Comparison of ENCODE assay signal across 12 cellular contexts in genomic region chr9:84755375-84755774, GRCh38.
"Had no signal": no experiment of that assay in that cellular context is flagged by ENCODE, and none has a peak within 500 bp of the region (broad histone marks: within the 10 kb centered on the region; RNA-seq: fewer than 3 reads in every experiment).

No MANE protein-coding gene starts in this region.

- H3K4me1 ChIP-seq: colonic mucosa, sigmoid colon, testis had no signal

- H3K4me3 ChIP-seq: colonic mucosa, sigmoid colon, testis had no signal

- H3K4me3 Mint-ChIP-seq: activated CD8-positive, alpha-beta T cell treated with anti-CD3 and anti-CD28 coated beads, Interleukin-2, amount 10 ng/mL, durations not matched to agents 7 days and 5 days; activated naive CD4-positive, alpha-beta T cell treated with anti-CD3 and anti-CD28 coated beads, Interleukin-2, amount 50 U/mL, for 24 hours; T-helper 2 cell treated with Interferon-gamma antibody and Interleukin-4, amounts not matched to agents 5 μg/mL and 100 μg/mL, for 36 hours had no signal

- H3K9me3 ChIP-seq: colonic mucosa, sigmoid colon, testis had no signal

- DNase-seq: activated CD8-positive, alpha-beta memory T cell treated with anti-CD3 and anti-CD28 coated beads, Interleukin-2, amount 50 U/mL, for 48 hours; activated CD8-positive, alpha-beta T cell treated with anti-CD3 and anti-CD28 coated beads, Interleukin-2, amount 10 ng/mL, durations not matched to agents 7 days and 5 days; colonic mucosa; effector memory CD4-positive, alpha-beta T cell; sigmoid colon; stimulated activated CD4-positive, alpha-beta T cell treated with anti-CD3 and anti-CD28 coated beads, Interleukin-12 subunit alpha, Interleukin-12 subunit beta, amount 100 ng/mL, for 4 hours; stimulated activated CD4-positive, alpha-beta T cell treated with anti-CD3 and anti-CD28 coated beads, Interleukin-2, amount 100 ng/mL, for 48 hours; stimulated activated naive CD8-positive, alpha-beta T cell treated with anti-CD3 and anti-CD28 coated beads, Interleukin-15, Interleukin-2, amounts not matched to agents 100 U/mL and 50 U/mL, for 24 hours; testis had no signal

- H3K27ac Mint-ChIP-seq: activated CD8-positive, alpha-beta T cell treated with anti-CD3 and anti-CD28 coated beads, Interleukin-2, amount 10 ng/mL, durations not matched to agents 7 days and 5 days; activated naive CD4-positive, alpha-beta T cell treated with anti-CD3 and anti-CD28 coated beads, Interleukin-2, amount 50 U/mL, for 24 hours; T-helper 2 cell treated with Interferon-gamma antibody and Interleukin-4, amounts not matched to agents 5 μg/mL and 100 μg/mL, for 36 hours had no signal

- H3K4me1 Mint-ChIP-seq: activated naive CD4-positive, alpha-beta T cell treated with anti-CD3 and anti-CD28 coated beads, Interleukin-2, amount 50 U/mL, for 24 hours had no signal

- H3K36me3 Mint-ChIP-seq: activated naive CD4-positive, alpha-beta T cell treated with anti-CD3 and anti-CD28 coated beads, Interleukin-2, amount 50 U/mL, for 24 hours had no signal

- H3K36me3 ChIP-seq: colonic mucosa, sigmoid colon had no signal

- ATAC-seq: activated CD4-positive, CD25-positive, alpha-beta regulatory T cell treated with anti-CD3 and anti-CD28 coated beads, Interleukin-2, amount 50 U/mL, for 24 hours; activated CD8-positive, alpha-beta T cell treated with anti-CD3 and anti-CD28 coated beads, Interleukin-2, amount 10 ng/mL, durations not matched to agents 7 days and 5 days; stimulated activated naive CD8-positive, alpha-beta T cell treated with anti-CD3 and anti-CD28 coated beads, Interleukin-15, Interleukin-2, amounts not matched to agents 100 U/mL and 50 U/mL, for 24 hours had no signal

- H3K27me3 ChIP-seq: colonic mucosa, sigmoid colon, testis had no signal

- H3K27ac ChIP-seq: colonic mucosa, sigmoid colon, testis had no signal

- H3K9me3 Mint-ChIP-seq: activated naive CD4-positive, alpha-beta T cell treated with anti-CD3 and anti-CD28 coated beads, Interleukin-2, amount 50 U/mL, for 24 hours; T-helper 2 cell treated with Interferon-gamma antibody and Interleukin-4, amounts not matched to agents 5 μg/mL and 100 μg/mL, for 36 hours had no signal
